10 cellular contexts compared by ENCODE assay signal in the genomic region with DNA sequence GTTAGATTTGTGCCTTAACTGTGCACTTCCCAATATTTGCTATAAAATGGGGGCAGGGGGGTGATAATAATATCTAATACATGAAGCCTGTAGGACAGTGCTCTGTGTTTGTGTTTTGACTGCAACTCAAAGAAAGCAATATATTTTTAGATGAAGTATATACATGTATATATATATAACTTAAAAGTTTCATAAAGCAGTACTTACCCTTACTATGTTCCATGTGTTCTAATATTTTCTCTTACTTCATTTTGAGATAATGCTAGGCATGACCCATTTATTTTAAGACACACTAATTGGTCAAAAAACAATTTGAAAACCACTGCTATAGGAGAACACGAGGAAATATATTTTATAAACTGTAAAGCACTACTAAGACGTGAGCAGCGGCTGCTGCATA. TPM values are rescaled to one million over a fixed set of nuclear protein-coding genes. Genes with fewer than 3 reads are reported as not detected.
DNase-seq lines count a peak whose midpoint lies in the region; ATAC-seq and TF ChIP-seq lines count a peak whose summit lies in the region.
"Had no signal": no experiment of that assay in that cellular context is flagged by ENCODE, and none has a peak within 500 bp of the region (broad histone marks: within the 10 kb centered on the region; RNA-seq: fewer than 3 reads in every experiment).

No MANE protein-coding gene starts in this region.

- H3K27ac ChIP-seq in HUES64 (ENCODE audit: low read depth, low read length): no peak overlapping the region
- peak overlapping the region; percentile 97 for H3K27ac ChIP-seq in naive thymus-derived CD4-positive, alpha-beta T cell (ENCODE audit: low read depth, low read length)

- CTCF ChIA-PET in naive thymus-derived CD4-positive, alpha-beta T cell (lab: Charles Lee): no interaction called here

- peak overlapping the region; percentile 96 for H3K27ac Mint-ChIP-seq in central memory CD8-positive, alpha-beta T cell (ENCODE audit: low read depth)
- peak overlapping the region in 8 of 9 donors; percentile 58 to 99 (median 98) for H3K27ac Mint-ChIP-seq in naive thymus-derived CD4-positive, alpha-beta T cell

- H3K9me3 Mint-ChIP-seq in central memory CD8-positive, alpha-beta T cell: no peaks in the 10 kb centered on the region
- no peaks in the 10 kb centered on the region for H3K9me3 Mint-ChIP-seq in naive thymus-derived CD4-positive, alpha-beta T cell

- H3K4me1 Mint-ChIP-seq in central memory CD8-positive, alpha-beta T cell: peaks cover 65% of the 10 kb centered on the region
- peaks cover 41 to 72% (median 68%) of the 10 kb centered on the region in 7 donors for H3K4me1 Mint-ChIP-seq in naive thymus-derived CD4-positive, alpha-beta T cell

- H3K4me3 ChIP-seq in AG09309 (ENCODE audit: control insufficient read depth, low read depth, low read length) (peak overlapping the region; percentile 82), HUES64 (ENCODE audit: low read length) (peak overlapping the region; percentile 97)
- H3K4me3 ChIP-seq in naive thymus-derived CD4-positive, alpha-beta T cell (ENCODE audit: low read length): peak overlapping the region; percentile 93

- no peak for ATAC-seq in central memory CD8-positive, alpha-beta T cell (replicated peaks; ENCODE audit: extremely low read depth, poor library complexity, severe bottlenecking)
- ATAC-seq in naive thymus-derived CD4-positive, alpha-beta T cell: no peak
- no peak for ATAC-seq in HG03039 (IDR thresholded peaks at IDR 0.05; ENCODE audit: unreplicated experiment)
- no peak for ATAC-seq in GM21381 (IDR thresholded peaks at IDR 0.05; ENCODE audit: unreplicated experiment)

- peak overlapping the region; percentile 96 for H3K4me3 Mint-ChIP-seq in central memory CD8-positive, alpha-beta T cell
- peak overlapping the region; percentile 94 to 100 (median 98) for H3K4me3 Mint-ChIP-seq in naive thymus-derived CD4-positive, alpha-beta T cell

- no peaks in the 10 kb centered on the region for H3K9me3 ChIP-seq in HUES64 (ENCODE audit: insufficient read depth, low read depth, low read length)
- H3K9me3 ChIP-seq in naive thymus-derived CD4-positive, alpha-beta T cell (ENCODE audit: control insufficient read depth in 2 of 3, low read length in 3 of 3): no peaks in the 10 kb centered on the region

- H3K27me3 ChIP-seq in HUES64 (ENCODE audit: insufficient read depth, low read length): no peaks in the 10 kb centered on the region
- no peaks in the 10 kb centered on the region for H3K27me3 ChIP-seq in naive thymus-derived CD4-positive, alpha-beta T cell (ENCODE audit: control insufficient read depth in 2 of 2, insufficient read depth in 2 of 2, low read length in 2 of 2)

- H3K27me3 Mint-ChIP-seq in central memory CD8-positive, alpha-beta T cell: no peaks in the 10 kb centered on the region
- no peaks in the 10 kb centered on the region for H3K27me3 Mint-ChIP-seq in naive thymus-derived CD4-positive, alpha-beta T cell

- peaks cover 36% of the 10 kb centered on the region for H3K36me3 Mint-ChIP-seq in central memory CD8-positive, alpha-beta T cell (ENCODE audit: insufficient read depth)
- H3K36me3 Mint-ChIP-seq in naive thymus-derived CD4-positive, alpha-beta T cell: peaks cover 0 to 38% (median 21%) of the 10 kb centered on the region in 5 donors

- peaks cover 34% of the 10 kb centered on the region for H3K36me3 ChIP-seq in HUES64 (ENCODE audit: insufficient read depth, low read length)
- peaks cover 0 to 29% (median 0%) of the 10 kb centered on the region in 3 experiments for H3K36me3 ChIP-seq in naive thymus-derived CD4-positive, alpha-beta T cell (ENCODE audit: control insufficient read depth in 2 of 3, insufficient read depth in 3 of 3, low read length in 3 of 3)

- no peak for DNase-seq in AG09309 (ENCODE audit: low read depth)
- DNase-seq in central memory CD8-positive, alpha-beta T cell (ENCODE audit: low spot score in 2 of 2): no peak
- no peak for DNase-seq in naive thymus-derived CD4-positive, alpha-beta T cell
- no peak for DNase-seq in NCI-H69 (lab: John Stamatoyannopoulos, UW)
- no peak for DNase-seq in NCI-H774 (lab: John Stamatoyannopoulos, UW)
- DNase-seq: activated CD4-positive, alpha-beta T cell treated with anti-CD3 and anti-CD28 coated beads for 48 hours; NCI-H1436 had no signal

- POLR2A ChIA-PET in naive thymus-derived CD4-positive, alpha-beta T cell (lab: Charles Lee): interaction anchor here (0.6 to 12.9 kb wide), 4 partner anchors 12 to 68 kb away, joined by 3 to 305 read pairs (median 144); a partner anchor contains a TSS

- no peak overlapping the region for H3K9ac ChIP-seq in HUES64 (ENCODE audit: low read depth, low read length)

- TF ChIP-seq CTCF in AG09309 (IDR thresholded peaks at IDR 0.05; ENCODE audit: control insufficient read depth, insufficient read depth, low read depth, low read length, missing control alignments): no peak

- intact Hi-C loops in naive thymus-derived CD4-positive, alpha-beta T cell (cut with micrococcal nuclease): no loop called here

- peaks cover 10% of the 10 kb centered on the region for H3K4me1 ChIP-seq in HUES64 (ENCODE audit: insufficient read depth, low read length)
- peaks cover 31 to 39% of the 10 kb centered on the region in 2 donors for H3K4me1 ChIP-seq in naive thymus-derived CD4-positive, alpha-beta T cell (ENCODE audit: control insufficient read depth in 2 of 2, insufficient read depth in 2 of 2, low read length in 2 of 2)

- 86% methylated on average over 3 of the region's 3 CpGs for WGBS in HUES64

RNA-seq across cellular contexts. Expression of a gene that starts 2.4 kb away (rescaled TPM):
- polyA plus RNA-seq in HUES64 (2013, experiment 1 of 2): 2.7 TPM
- 3.6 TPM for polyA plus RNA-seq in HUES64 (2013, experiment 2 of 2)
- 10 to 100 TPM; 31.4 to 71.6 (median 35.7) TPM for total RNA-seq in naive thymus-derived CD4-positive, alpha-beta T cell
- 10 to 100 TPM; 39.2 to 50.5 TPM for polyA plus RNA-seq in naive thymus-derived CD4-positive, alpha-beta T cell

RNA-seq across cellular contexts. Expression of a gene that starts 14.9 kb away (rescaled TPM):
- polyA plus RNA-seq in HUES64 (2013, experiment 1 of 2): 2,091 TPM
- polyA plus RNA-seq in HUES64 (2013, experiment 2 of 2): 2,124 TPM
- 1,000 to 10,000 TPM; 1,703 to 2,739 (median 2,322) TPM for total RNA-seq in naive thymus-derived CD4-positive, alpha-beta T cell
- 1,000 to 10,000 TPM; 2,748 to 2,829 TPM for polyA plus RNA-seq in naive thymus-derived CD4-positive, alpha-beta T cell

RNA-seq across cellular contexts. Expression of a gene that starts 35.5 kb away (rescaled TPM):
- 13.2 TPM for polyA plus RNA-seq in HUES64 (2013, experiment 1 of 2)
- 12.2 TPM for polyA plus RNA-seq in HUES64 (2013, experiment 2 of 2)
- 10 to 100 TPM; 27.3 to 36.5 (median 32.6) TPM for total RNA-seq in naive thymus-derived CD4-positive, alpha-beta T cell
- polyA plus RNA-seq in naive thymus-derived CD4-positive, alpha-beta T cell: 1 to 10 TPM in 1 of 2 donors, under 1 TPM in 1; 0.72 to 1.1 TPM

RNA-seq across cellular contexts. Expression of a gene that starts 53.6 kb away (rescaled TPM):
- polyA plus RNA-seq in HUES64 (2013, experiment 1 of 2): not detected
- polyA plus RNA-seq in HUES64 (2013, experiment 2 of 2): 0.25 TPM
- 1 to 10 TPM; 1.1 to 6.1 (median 3.6) TPM for total RNA-seq in naive thymus-derived CD4-positive, alpha-beta T cell
- polyA plus RNA-seq in naive thymus-derived CD4-positive, alpha-beta T cell: under 1 TPM in 1 of 2 donors, not detected in 1; 0.28 TPM
